In the genomic region with DNA sequence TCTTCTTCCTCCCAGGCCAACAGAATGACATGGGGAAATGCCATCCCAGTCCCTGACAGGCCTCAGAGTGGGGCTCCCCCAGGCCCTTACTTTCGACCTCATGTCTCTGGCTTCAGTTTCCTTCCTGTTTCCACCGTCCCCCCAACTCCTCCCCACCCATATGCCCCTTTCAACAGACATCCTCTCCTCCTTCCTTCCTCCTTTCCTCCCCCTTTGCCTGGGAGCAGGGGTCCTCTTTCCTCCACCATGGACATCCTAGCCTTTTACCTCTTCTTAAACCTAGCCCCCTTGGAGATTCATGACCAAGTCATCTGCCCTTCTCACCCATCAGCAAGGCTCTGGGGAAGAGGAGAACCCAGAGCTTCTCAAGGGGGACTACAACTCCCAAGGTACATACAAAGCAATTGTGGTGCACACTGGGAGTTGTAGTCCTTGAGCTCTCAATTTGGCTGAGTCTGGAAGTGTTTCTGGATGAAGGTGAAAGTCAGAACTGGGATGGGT, we compare ENCODE assay signal across 9 cellular contexts. TPM values are rescaled to one million over a fixed set of nuclear protein-coding genes. Genes with fewer than 3 reads are reported as not detected.
DNase-seq lines count a peak whose midpoint lies in the region; ATAC-seq and TF ChIP-seq lines count a peak whose summit lies in the region.
"Had no signal": no experiment of that assay in that cellular context is flagged by ENCODE, and none has a peak within 500 bp of the region (broad histone marks: within the 10 kb centered on the region; RNA-seq: fewer than 3 reads in every experiment).

No MANE protein-coding gene starts in this region.

- H3K4me3 ChIP-seq in hepatocyte, result no peak overlapping the region
- H3K4me3 ChIP-seq in subcutaneous abdominal adipose tissue (ENCODE audit: low read depth in 1 of 5, low read length in 5 of 5), result peak overlapping the region in 2 of 5 donors; percentile 25 to 53
- H3K4me3 ChIP-seq: HAP-1 had no signal

- H3K4me1 ChIP-seq in hepatocyte (ENCODE audit: insufficient read depth), result peaks cover 37% of the 10 kb centered on the region
- peaks cover 5 to 88% (median 81%) of the 10 kb centered on the region in 5 donors for H3K4me1 ChIP-seq in subcutaneous abdominal adipose tissue (ENCODE audit: control insufficient read depth in 5 of 5, insufficient read depth in 5 of 5, low read length in 5 of 5)

- no peak for DNase-seq in Calu3
- DNase-seq in MV-4-11 (lab: John Stamatoyannopoulos, UW), result peak; percentile 82
- peak in 1 of 2 donors; percentile 43 for DNase-seq in activated T-cell treated with anti-CD3 and anti-CD28 coated beads, Interleukin-2, amount 50 U/mL, for 72 hours
- no peak for DNase-seq in hepatocyte (ENCODE audit: low spot score)
- DNase-seq in NCI-H226, result no peak

- H2AFZ ChIP-seq in hepatocyte, result no peak overlapping the region

- peaks cover 86% of the 10 kb centered on the region for H3K79me2 ChIP-seq in hepatocyte

- peaks cover 34% of the 10 kb centered on the region for H3K4me1 Mint-ChIP-seq in Calu3 (ENCODE audit: low read depth, unreplicated experiment)
- peaks cover 59% of the 10 kb centered on the region for H3K4me1 Mint-ChIP-seq in activated T-cell treated with anti-CD3 and anti-CD28 coated beads, Interleukin-2, amount 50 U/mL, for 72 hours (ENCODE audit: low read depth)

- peak in 1 of 2 donors; percentile 20 for ATAC-seq in activated T-cell treated with anti-CD3 and anti-CD28 coated beads, Interleukin-2, amount 50 U/mL, for 72 hours (replicated peaks in 1 of 2)
- ATAC-seq in HG03159 (IDR thresholded peaks at IDR 0.05; ENCODE audit: unreplicated experiment) (no peak), GM21526 (IDR thresholded peaks at IDR 0.05; ENCODE audit: low FRiP score, unreplicated experiment) (no peak)

- CTCF ChIA-PET in Calu3 (lab: Charles Lee), result interaction anchor here (1.0 to 2.6 kb wide), 2 partner anchors 10 kb away, joined by 3 to 11 read pairs; no protein-coding TSS in a partner anchor

- peak overlapping the region; percentile 94 for H3K4me3 Mint-ChIP-seq in Calu3 (ENCODE audit: low read depth, unreplicated experiment)
- peak overlapping the region; percentile 98 to 99 for H3K4me3 Mint-ChIP-seq in activated T-cell treated with anti-CD3 and anti-CD28 coated beads, Interleukin-2, amount 50 U/mL, for 72 hours

- H3K4me2 ChIP-seq in hepatocyte, result peak overlapping the region; percentile 65

- no peaks in the 10 kb centered on the region for H3K27me3 Mint-ChIP-seq in Calu3 (ENCODE audit: unreplicated experiment)
- H3K27me3 Mint-ChIP-seq in activated T-cell treated with anti-CD3 and anti-CD28 coated beads, Interleukin-2, amount 50 U/mL, for 72 hours (ENCODE audit: low read depth), result no peaks in the 10 kb centered on the region

- H3K27me3 ChIP-seq in hepatocyte (no peaks in the 10 kb centered on the region), subcutaneous abdominal adipose tissue (ENCODE audit: control insufficient read depth in 5 of 5, insufficient read depth in 4 of 5, low read length in 5 of 5) (no peaks in the 10 kb centered on the region)

- peaks cover 31% of the 10 kb centered on the region for H3K36me3 Mint-ChIP-seq in Calu3 (ENCODE audit: insufficient read depth, unreplicated experiment)
- peaks cover 15 to 21% of the 10 kb centered on the region in 2 donors for H3K36me3 Mint-ChIP-seq in activated T-cell treated with anti-CD3 and anti-CD28 coated beads, Interleukin-2, amount 50 U/mL, for 72 hours (ENCODE audit: insufficient read depth in 2 of 2)

- H3K9me3 Mint-ChIP-seq in Calu3 (ENCODE audit: low read depth, unreplicated experiment), result no peaks in the 10 kb centered on the region
- H3K9me3 Mint-ChIP-seq in activated T-cell treated with anti-CD3 and anti-CD28 coated beads, Interleukin-2, amount 50 U/mL, for 72 hours, result no peaks in the 10 kb centered on the region

- H3K9me3 ChIP-seq in hepatocyte (ENCODE audit: low read depth), result no peaks in the 10 kb centered on the region
- H3K9me3 ChIP-seq in subcutaneous abdominal adipose tissue (ENCODE audit: control insufficient read depth in 5 of 5, low read length in 5 of 5), result no peaks in the 10 kb centered on the region
- H3K9me3 ChIP-seq: HAP-1 had no signal

- H3K36me3 ChIP-seq in hepatocyte (replicated peaks; ENCODE audit: insufficient read depth, low read depth) (no peaks in the 10 kb centered on the region), subcutaneous abdominal adipose tissue (ENCODE audit: control insufficient read depth in 5 of 5, insufficient read depth in 5 of 5, low read length in 5 of 5) (peaks cover 0 to 4% (median 0%) of the 10 kb centered on the region in 5 donors)
- H3K36me3 ChIP-seq: HAP-1 had no signal

- no peak for TF ChIP-seq CTCF in Calu3 (IDR thresholded peaks at IDR 0.05; ENCODE audit: unreplicated experiment)
- no peak for TF ChIP-seq CTCF in hepatocyte (IDR thresholded peaks at IDR 0.05; ENCODE audit: poor library complexity)

- H4K20me1 ChIP-seq in hepatocyte (ENCODE audit: insufficient read depth, poor library complexity, severe bottlenecking), result peaks cover 12% of the 10 kb centered on the region

- peak overlapping the region; percentile 58 to 84 (median 68) for H3K9ac ChIP-seq in subcutaneous abdominal adipose tissue (ENCODE audit: low read length in 5 of 5)

- H3K27ac ChIP-seq in hepatocyte, result no peak overlapping the region
- peak overlapping the region; percentile 97 for H3K27ac ChIP-seq in subcutaneous abdominal adipose tissue (ENCODE audit: low read depth, low read length)

- BruUV-seq in Calu3 (replicated peaks; lab: Mats Ljungman, UMichigan), result no TSS peak

- WGBS in hepatocyte (ENCODE audit: low lambda C conversion rate, missing lambda C conversion rate), result 92% methylated on average over 2 of the region's 2 CpGs

- peak overlapping the region; percentile 18 for H3K27ac Mint-ChIP-seq in Calu3 (ENCODE audit: unreplicated experiment)
- H3K27ac Mint-ChIP-seq in activated T-cell treated with anti-CD3 and anti-CD28 coated beads, Interleukin-2, amount 50 U/mL, for 72 hours, result peak overlapping the region; percentile 98

- H3K9me2 ChIP-seq in hepatocyte (replicated peaks; ENCODE audit: insufficient read depth), result no peaks in the 10 kb centered on the region

- intact Hi-C loops in Calu3 (cut with micrococcal nuclease; ENCODE audit: unreplicated experiment), result loop anchor here (10.0 kb wide), 1 partner anchor 48 kb away; a partner anchor contains a TSS

RNA-seq across cellular contexts. Expression of a gene that starts 4.0 kb away (rescaled TPM):
- total RNA-seq in Calu3 (2022), result 64.7 and 64.9 TPM in 2 replicates
- 100 to 1,000 TPM; 129 to 141 TPM for total RNA-seq in activated T-cell treated with anti-CD3 and anti-CD28 coated beads, Interleukin-2, amount 50 U/mL, for 72 hours
- total RNA-seq in hepatocyte, result 27.3 and 29.2 TPM in 2 replicates
- 13.3 and 13.5 TPM in 2 replicates for polyA plus RNA-seq in hepatocyte

RNA-seq across cellular contexts. Expression of a gene that starts 13.3 kb away (rescaled TPM):
- total RNA-seq in Calu3 (2022) (1.1 and 1.5 TPM in 2 replicates), hepatocyte (0.92 TPM in 1 of 2 replicates, not detected in the other)
- 1 to 10 TPM in 1 of 2 donors, under 1 TPM in 1; 0.65 to 2.3 TPM for total RNA-seq in activated T-cell treated with anti-CD3 and anti-CD28 coated beads, Interleukin-2, amount 50 U/mL, for 72 hours
- polyA plus RNA-seq in hepatocyte, result not detected in 2 replicates

RNA-seq across cellular contexts. Expression of a gene that starts 23.5 kb away (rescaled TPM):
- total RNA-seq in Calu3 (2022) (74.3 and 75.1 TPM in 2 replicates), hepatocyte (25.6 and 27.7 TPM in 2 replicates)
- total RNA-seq in activated T-cell treated with anti-CD3 and anti-CD28 coated beads, Interleukin-2, amount 50 U/mL, for 72 hours, result 10 to 100 TPM; 45.5 to 55.1 TPM
- 42.8 and 45.1 TPM in 2 replicates for polyA plus RNA-seq in hepatocyte

RNA-seq across cellular contexts. Expression of a gene that starts 26.9 kb away (rescaled TPM):
- 1.4 and 1.5 TPM in 2 replicates for total RNA-seq in Calu3 (2022)
- total RNA-seq in activated T-cell treated with anti-CD3 and anti-CD28 coated beads, Interleukin-2, amount 50 U/mL, for 72 hours, result 1 to 10 TPM; 1.1 to 1.4 TPM
- total RNA-seq in hepatocyte, result 0.04 and 1.6 TPM in 2 replicates
- 0.40 and 0.47 TPM in 2 replicates for polyA plus RNA-seq in hepatocyte

RNA-seq across cellular contexts. Expression of a gene that starts 27.0 kb away (rescaled TPM):
- total RNA-seq in Calu3 (2022) (0.17 TPM in 1 of 2 replicates, not detected in the other), hepatocyte (0.60 TPM in 1 of 2 replicates, not detected in the other)
- total RNA-seq in activated T-cell treated with anti-CD3 and anti-CD28 coated beads, Interleukin-2, amount 50 U/mL, for 72 hours, result under 1 TPM in 1 of 2 donors, not detected in 1; 0.10 TPM
- 0.12 TPM in 1 of 2 replicates, not detected in the other for polyA plus RNA-seq in hepatocyte
